Comparison of ENCODE assay signal across 11 cellular contexts in the genomic region with DNA sequence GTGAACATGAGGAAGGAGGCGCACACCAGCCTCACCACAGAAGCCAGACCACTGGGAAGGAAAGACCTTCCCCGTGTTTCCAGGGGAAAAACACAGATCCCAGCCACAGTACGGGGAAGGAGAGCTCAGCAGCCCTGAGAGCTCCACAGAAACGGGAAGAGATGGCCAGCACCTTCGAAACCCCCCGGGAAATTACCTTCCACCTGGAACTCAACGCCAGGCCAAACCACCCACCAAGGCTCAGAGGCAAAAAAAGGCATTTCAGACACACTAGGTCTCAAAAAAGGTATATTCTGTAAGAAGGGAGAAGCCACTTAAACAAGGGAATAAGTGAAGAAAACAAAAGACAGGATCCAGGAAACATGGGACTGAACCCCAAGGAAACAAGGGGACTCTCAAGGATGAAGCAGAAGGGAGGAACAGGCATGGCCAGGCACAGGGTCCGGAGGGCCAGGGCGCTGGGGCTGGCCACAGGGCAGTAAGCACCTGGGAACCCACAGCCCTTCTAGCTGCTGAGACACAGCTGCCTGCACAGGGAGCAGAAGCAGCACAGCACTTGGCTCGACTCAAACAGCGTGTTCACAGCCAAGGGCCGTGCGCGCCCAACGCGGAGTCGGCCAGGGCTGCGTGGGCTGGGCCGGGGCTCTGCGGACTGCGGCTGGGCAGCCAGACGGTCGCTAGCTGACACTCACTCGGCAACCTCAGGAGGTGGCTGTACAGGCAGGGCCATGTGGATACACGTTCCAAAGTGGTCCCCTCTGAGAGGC. TPM values are rescaled to one million over a fixed set of nuclear protein-coding genes. Genes with fewer than 3 reads are reported as not detected.
A peak's percentile ranks its signal among the peaks of the same experiment; 100 is the strongest.
DNase-seq lines count a peak whose midpoint lies in the region; ATAC-seq, FAIRE-seq and TF ChIP-seq lines count a peak whose summit lies in the region.
"Had no signal": no experiment of that assay in that cellular context is flagged by ENCODE, and none has a peak within 500 bp of the region (broad histone marks: within the 10 kb centered on the region; RNA-seq: fewer than 3 reads in every experiment).

No MANE protein-coding gene starts in this region.

- H2AK9ac ChIP-seq in IMR-90 (replicated peaks; ENCODE audit: low read depth, low read length, poor library complexity): no peak overlapping the region

- intact Hi-C loops in IMR-90 (cut with micrococcal nuclease) (no loop called here), HepG2 (cut with micrococcal nuclease; ENCODE audit: unreplicated experiment) (no loop called here)

- H3K36me3 Mint-ChIP-seq in stimulated activated effector memory CD8-positive, alpha-beta T cell treated with anti-CD3 and anti-CD28 coated beads, Interleukin-12 subunit alpha, Interleukin-12 subunit beta, amount 100 ng/mL, for 72 hours: no peaks in the 10 kb centered on the region

- H2BK15ac ChIP-seq in IMR-90 (ENCODE audit: low read depth, low read length): no peak overlapping the region

- H3K9me3 ChIP-seq in IMR-90 (ENCODE audit: control insufficient read depth, insufficient read depth, low read length): no peaks in the 10 kb centered on the region
- H3K9me3 ChIP-seq in HepG2 (ENCODE audit: low read length): no peaks in the 10 kb centered on the region

- H2AFZ ChIP-seq in IMR-90 (replicated peaks; ENCODE audit: low read length, poor library complexity) (peak overlapping the region; percentile 51), HepG2 (ENCODE audit: low read length) (no peak overlapping the region)

- no peak overlapping the region for H2BK120ac ChIP-seq in IMR-90 (ENCODE audit: low read depth, low read length)

- H3K56ac ChIP-seq in IMR-90 (ENCODE audit: extremely low read depth, insufficient read depth, low read length): no peak overlapping the region

- peaks cover under 1% of the 10 kb centered on the region; the same call in 1 of the 2 replicates for H3K4me1 ChIP-seq in IMR-90 (ENCODE audit: control insufficient read depth, insufficient read depth, low read length)
- peaks cover 58% of the 10 kb centered on the region for H3K4me1 ChIP-seq in HepG2 (ENCODE audit: insufficient read depth, low read length)

- H3K9ac ChIP-seq in IMR-90 (ENCODE audit: low read depth, low read length): no peak overlapping the region
- H3K9ac ChIP-seq in HepG2 (ENCODE audit: insufficient read depth, low read depth, low read length): no peak overlapping the region

- no peak overlapping the region for H2AK5ac ChIP-seq in IMR-90 (ENCODE audit: low read depth, low read length)

- dilution Hi-C loops in IMR-90 (cut with HindIII; ENCODE audit: low sequenced_read_pairs, unreplicated experiment): no loop called here

- DNase-seq in IMR-90 (peak; percentile 54), choroid plexus epithelial cell (ENCODE audit: low read depth) (peak; percentile 52), HepG2 (ENCODE audit: low spot score) (no peak), NCI-H2107 (lab: John Stamatoyannopoulos, UW) (no peak), GM20000 (ENCODE audit: low spot score) (no peak)
- DNase-seq in stimulated activated effector memory CD8-positive, alpha-beta T cell treated with anti-CD3 and anti-CD28 coated beads, Interleukin-12 subunit alpha, Interleukin-12 subunit beta, amount 100 ng/mL, for 72 hours (ENCODE audit: low spot score in 2 of 2): no peak
- DNase-seq: activated effector memory CD4-positive, alpha-beta T cell treated with Interleukin-2 at 50 U/mL for 16 hours; foreskin melanocyte; SHP77 had no signal

- TF ChIP-seq POLR2A in IMR-90 (IDR thresholded peaks at IDR 0.05; ENCODE audit: low read depth, low read length) (no peak), HepG2 (IDR thresholded peaks at IDR 0.05; ENCODE audit: insufficient read depth in 1 of 2, low read depth in 2 of 2, low read length in 2 of 2) (no peak)

- no peaks in the 10 kb centered on the region for H3K9me3 Mint-ChIP-seq in stimulated activated effector memory CD8-positive, alpha-beta T cell treated with anti-CD3 and anti-CD28 coated beads, Interleukin-12 subunit alpha, Interleukin-12 subunit beta, amount 100 ng/mL, for 72 hours

- H3K36me3 ChIP-seq in IMR-90 (ENCODE audit: control insufficient read depth, insufficient read depth, low read length): no peaks in the 10 kb centered on the region
- peaks cover 0 to under 1% of the 10 kb centered on the region in 2 experiments; a peak in 2 of 5 replicates for H3K36me3 ChIP-seq in HepG2 (replicated peaks in 1 of 2; ENCODE audit: control insufficient read depth in 1 of 2, insufficient read depth in 2 of 2, low read length in 2 of 2)

- H3K23ac ChIP-seq in IMR-90 (ENCODE audit: low read depth, low read length): no peak overlapping the region

- peak; percentile 83 for ATAC-seq in IMR-90 (ENCODE audit: low read depth)
- ATAC-seq in HepG2: no peak
- no peak for ATAC-seq in stimulated activated effector memory CD8-positive, alpha-beta T cell treated with anti-CD3 and anti-CD28 coated beads, Interleukin-12 subunit alpha, Interleukin-12 subunit beta, amount 100 ng/mL, for 72 hours
- ATAC-seq in activated CD4-positive, CD25-positive, alpha-beta regulatory T cell treated with anti-CD3 and anti-CD28 coated beads, Interleukin-2, amount 50 U/mL, for 24 hours: no peak
- no peak for ATAC-seq in GM18909 (IDR thresholded peaks at IDR 0.05; ENCODE audit: poor library complexity, unreplicated experiment)

- peaks cover 27 to 75% of the 10 kb centered on the region in 2 experiments for H3K79me1 ChIP-seq in IMR-90 (ENCODE audit: low read depth in 1 of 2, low read length in 2 of 2)

- TF ChIP-seq EP300 in HepG2 (IDR thresholded peaks at IDR 0.05; ENCODE audit: low read depth in 2 of 2, low read length in 2 of 2) (no peak), HepG2 (CRISPR knock-in tag; IDR thresholded peaks at IDR 0.05; ENCODE audit: borderline replicate concordance) (no peak)

- no peak overlapping the region for H3K4ac ChIP-seq in IMR-90 (ENCODE audit: low read depth, low read length)

- no peak for TF ChIP-seq RAD21 in IMR-90 (IDR thresholded peaks at IDR 0.05; ENCODE audit: low read length)
- TF ChIP-seq RAD21 in HepG2 (CRISPR knock-in tag; IDR thresholded peaks at IDR 0.05): no peak

- CTCF ChIA-PET in IMR-90 (lab: Yijun Ruan, JAX): interaction anchor here (0.7 kb wide), 1 partner anchor 121 kb away, joined by 3 read pairs; no protein-coding TSS in a partner anchor
- CTCF ChIA-PET in HepG2 (lab: Yijun Ruan, JAX; ENCODE audit: low intra/inter-chr PET ratio, low total read pairs): no interaction called here

- H4K8ac ChIP-seq in IMR-90 (ENCODE audit: low read depth in 2 of 2, low read length in 2 of 2): no peak overlapping the region

- no peak for FAIRE-seq in HepG2 (lab: Jason Lieb, UNC)

- peaks cover 88% of the 10 kb centered on the region for H3K79me2 ChIP-seq in HepG2 (ENCODE audit: insufficient read depth, low read length)

- peaks cover 65% of the 10 kb centered on the region for H4K20me1 ChIP-seq in IMR-90 (ENCODE audit: insufficient read depth, low read length)
- H4K20me1 ChIP-seq in HepG2 (ENCODE audit: insufficient read depth, low read length): peaks cover 29% of the 10 kb centered on the region; the same call in 1 of the 2 replicates

- H3K27ac ChIP-seq in IMR-90 (ENCODE audit: insufficient read depth, low read length) (no peak overlapping the region), HepG2 (ENCODE audit: extremely low read length, insufficient read depth, low read length) (no peak overlapping the region)

- peaks cover 34% of the 10 kb centered on the region for H3K4me1 Mint-ChIP-seq in stimulated activated effector memory CD8-positive, alpha-beta T cell treated with anti-CD3 and anti-CD28 coated beads, Interleukin-12 subunit alpha, Interleukin-12 subunit beta, amount 100 ng/mL, for 72 hours

- H2BK20ac ChIP-seq in IMR-90 (ENCODE audit: low read depth, low read length): no peak overlapping the region

- BruUV-seq in IMR-90 (replicated peaks; lab: Mats Ljungman, UMichigan) (no TSS peak), HepG2 (replicated peaks; lab: Mats Ljungman, UMichigan) (no TSS peak)

- POLR2A ChIA-PET in IMR-90 (lab: Charles Lee; ENCODE audit: unreplicated experiment): no interaction called here
- POLR2A ChIA-PET in HepG2 (lab: Yijun Ruan, JAX): interaction anchor here (0.6 kb wide), 2 partner anchors 125 to 366 kb away, joined by 3 read pairs; a partner anchor contains a TSS

- no peak overlapping the region for H4K5ac ChIP-seq in IMR-90 (ENCODE audit: low read depth, low read length)

- H3K14ac ChIP-seq in IMR-90 (replicated peaks; ENCODE audit: low read depth, low read length): no peak overlapping the region

- 50% methylated on average over 12 of the region's 25 CpGs; no CpG with 5 or more reads in 1 of the 2 experiments for WGBS in IMR-90 (ENCODE audit: extremely low coverage in 2 of 2, insufficient read length in 1 of 2), 2 experiments
- WGBS in HepG2 (ENCODE audit: low lambda C conversion rate): 94% methylated on average over 25 of the region's 25 CpGs

- no peak overlapping the region for H2BK5ac ChIP-seq in IMR-90 (ENCODE audit: low read depth, low read length, poor library complexity, severe bottlenecking)

- H3K27ac Mint-ChIP-seq in stimulated activated effector memory CD8-positive, alpha-beta T cell treated with anti-CD3 and anti-CD28 coated beads, Interleukin-12 subunit alpha, Interleukin-12 subunit beta, amount 100 ng/mL, for 72 hours: peak overlapping the region; percentile 74

- no peak for TF ChIP-seq CTCF in IMR-90 (conservative IDR thresholded peaks at IDR 0.05; ENCODE audit: low read depth, low read length)
- TF ChIP-seq CTCF in choroid plexus epithelial cell (conservative IDR thresholded peaks at IDR 0.05; ENCODE audit: low read depth, low read length): no peak
- TF ChIP-seq CTCF in HepG2 (CRISPR knock-in tag; IDR thresholded peaks at IDR 0.05): no peak
- TF ChIP-seq CTCF in GM20000 (IDR thresholded peaks at IDR 0.05; ENCODE audit: extremely low read depth, missing control alignments): no peak

- in situ Hi-C loops in IMR-90 (cut with MboI; ENCODE audit: low sequenced_read_pairs) (loop anchor here (5.0 to 25.0 kb wide), 2 partner anchors 106 to 366 kb away; a partner anchor contains a TSS), HepG2 (cut with HindIII; ENCODE audit: extremely low pct_ligation_motif_present, low pct_unique_long_range_greater_than_20kb) (no loop called here)

- H3K9me1 ChIP-seq in IMR-90 (ENCODE audit: insufficient read depth, low read length): peaks cover 6% of the 10 kb centered on the region; the same call in 1 of the 2 replicates

- no peak overlapping the region for H3K18ac ChIP-seq in IMR-90 (ENCODE audit: low read depth, low read length)

- H3K27me3 ChIP-seq in IMR-90 (ENCODE audit: control insufficient read depth, insufficient read depth, low read length): no peaks in the 10 kb centered on the region
- H3K27me3 ChIP-seq in HepG2 (ENCODE audit: control insufficient read depth in 1 of 2, insufficient read depth in 2 of 2, low read length in 2 of 2): no peaks in the 10 kb centered on the region

- peak overlapping the region; percentile 31; the same call in 1 of the 2 replicates for H3K4me2 ChIP-seq in IMR-90 (ENCODE audit: low read depth, low read length)
- no peak overlapping the region for H3K4me2 ChIP-seq in HepG2 (ENCODE audit: low read depth, low read length)

- H3K4me3 ChIP-seq in IMR-90 (ENCODE audit: insufficient read depth, low read depth, low read length) (no peak overlapping the region), choroid plexus epithelial cell (ENCODE audit: low read depth, low read length) (peak overlapping the region; percentile 17), HepG2 (replicated peaks in 1 of 3; ENCODE audit: insufficient read depth in 1 of 3, low read depth in 2 of 3, low read length in 3 of 3) (no peak overlapping the region)

- no peak overlapping the region for H4K91ac ChIP-seq in IMR-90 (ENCODE audit: insufficient read depth, low read depth, low read length)

- H3K4me3 Mint-ChIP-seq in stimulated activated effector memory CD8-positive, alpha-beta T cell treated with anti-CD3 and anti-CD28 coated beads, Interleukin-12 subunit alpha, Interleukin-12 subunit beta, amount 100 ng/mL, for 72 hours: no peak overlapping the region

RNA-seq across cellular contexts. Expression of a gene that starts 44.6 kb away (rescaled TPM):
- 1.4 and 1.7 TPM in 2 replicates for total RNA-seq in IMR-90 (2012; rRNA removed)
- polyA plus RNA-seq in IMR-90 (2012; rRNA removed): 4.9 and 5.1 TPM in 2 replicates
- polyA plus RNA-seq in IMR-90 (2012; cell fraction: cytosol; rRNA removed): 4.7 and 9.8 TPM in 2 replicates
- 15.8 and 40.0 TPM in 2 replicates for polyA plus RNA-seq in IMR-90 (2012; cell fraction: nucleus; rRNA removed; ENCODE audit: low replicate concordance)
- total RNA-seq in HepG2 (2016; rRNA removed; fragmentation: Illumina TruSeq; extraction: Trizol): 12.0 and 12.2 TPM in 2 replicates
- total RNA-seq in HepG2 (2016; cell fraction: cytosol; rRNA removed; fragmentation: Illumina TruSeq; extraction: Trizol; ENCODE audit: low read depth): 13.2 and 13.9 TPM in 2 replicates
- 10.5 and 10.7 TPM in 2 replicates for total RNA-seq in HepG2 (2016; cell fraction: insoluble cytoplasmic fraction; rRNA removed; fragmentation: Illumina TruSeq; extraction: Trizol)
- total RNA-seq in HepG2 (2016; cell fraction: membrane; rRNA removed; fragmentation: Illumina TruSeq; extraction: Trizol): 14.0 and 18.0 TPM in 2 replicates
- total RNA-seq in HepG2 (2016; cell fraction: nucleus; rRNA removed; fragmentation: Illumina TruSeq; extraction: Trizol): 14.1 and 16.1 TPM in 2 replicates
- polyA plus RNA-seq in HepG2 (2011; rRNA removed): 5.9 and 6.6 TPM in 2 replicates
- 5.5 and 6.6 TPM in 2 replicates for polyA plus RNA-seq in HepG2 (2011; cell fraction: cytosol; rRNA removed)
- polyA plus RNA-seq in HepG2 (2011; cell fraction: nucleus; rRNA removed): 27.0 and 32.1 TPM in 2 replicates
- polyA plus RNA-seq in HepG2 (2012): 18.4 and 21.6 TPM in 2 replicates
- polyA plus RNA-seq in HepG2 (2016; cell fraction: cytosol; fragmentation: Illumina TruSeq; extraction: Trizol; ENCODE audit: low read depth): 2.0 and 2.2 TPM in 2 replicates
- polyA plus RNA-seq in HepG2 (2016; cell fraction: insoluble cytoplasmic fraction; fragmentation: Illumina TruSeq; extraction: Trizol; ENCODE audit: low read depth): 19.2 and 31.8 TPM in 2 replicates
- polyA plus RNA-seq in HepG2 (2016; cell fraction: membrane; fragmentation: Illumina TruSeq; extraction: Trizol; ENCODE audit: low read depth): 8.0 and 10.2 TPM in 2 replicates
- 44.2 and 48.9 TPM in 2 replicates for polyA plus RNA-seq in HepG2 (2016; cell fraction: nucleus; fragmentation: Illumina TruSeq; extraction: Trizol; ENCODE audit: insufficient read depth, low read depth)
- polyA minus RNA-seq in HepG2 (2011; rRNA and poly(A)+ RNA removed; ENCODE audit: low replicate concordance): 9.9 and 36.8 TPM in 2 replicates
- 21.1 and 21.8 TPM in 2 replicates for polyA minus RNA-seq in HepG2 (2011; cell fraction: cytosol; rRNA and poly(A)+ RNA removed)
- polyA minus RNA-seq in HepG2 (2011; cell fraction: nucleus; rRNA and poly(A)+ RNA removed): 21.1 and 25.4 TPM in 2 replicates

Comparison
In these comparisons a context has a peak if more than half of its experiments do, and no peak if none do; other contexts are left out.
1. DNase-seq: peak in IMR-90 (single experiment) and choroid plexus epithelial cell (single experiment); none in HepG2 (single experiment), stimulated activated effector memory CD8-positive, alpha-beta T cell treated with anti-CD3 and anti-CD28 coated beads, Interleukin-12 subunit alpha, Interleukin-12 subunit beta, amount 100 ng/mL, for 72 hours (0 of 2), NCI-H2107 (single experiment) and GM20000 (single experiment).